In genomic region chr3:24354230-24354629, GRCh38 we compare ENCODE assay signal across 21 cellular contexts.
"Had no signal": no experiment of that assay in that cellular context is flagged by ENCODE, and none has a peak within 500 bp of the region (broad histone marks: within the 10 kb centered on the region; RNA-seq: fewer than 3 reads in every experiment).

No MANE protein-coding gene starts in this region.

- H3K9me3 ChIP-seq: SJSA1 had no signal

- H3K4me3 ChIP-seq: SJSA1, SK-N-MC had no signal

- H3K27me3 ChIP-seq: SJSA1 had no signal

- H3K36me3 ChIP-seq: SJSA1 had no signal

- H3K27ac ChIP-seq: HL-60, SJSA1, SK-N-MC had no signal

- FAIRE-seq: HTR-8/SVneo, RCC 7860 had no signal

- H3K4me1 ChIP-seq: SJSA1 had no signal

- DNase-seq: KBM-7, NCI-H1092, NCI-H1105 treated with DMSO at 0.1 percent for 48 hours, NCI-H1417 treated with DMSO at 0.1 percent for 48 hours, NCI-H146, NCI-H1694 treated with DMSO at 0.1 percent for 48 hours, NCI-H1930, NCI-H2081, NCI-H2107, NCI-H2227 treated with DMSO at 0.1 percent for 48 hours, NCI-H524, NCI-H526 treated with DMSO at 0.1 percent for 48 hours, NCI-H748 treated with DMSO at 0.1 percent for 48 hours, Right ventricle myocardium superior, RPMI8226, SIG-M5 had no signal
